In the genomic region with DNA sequence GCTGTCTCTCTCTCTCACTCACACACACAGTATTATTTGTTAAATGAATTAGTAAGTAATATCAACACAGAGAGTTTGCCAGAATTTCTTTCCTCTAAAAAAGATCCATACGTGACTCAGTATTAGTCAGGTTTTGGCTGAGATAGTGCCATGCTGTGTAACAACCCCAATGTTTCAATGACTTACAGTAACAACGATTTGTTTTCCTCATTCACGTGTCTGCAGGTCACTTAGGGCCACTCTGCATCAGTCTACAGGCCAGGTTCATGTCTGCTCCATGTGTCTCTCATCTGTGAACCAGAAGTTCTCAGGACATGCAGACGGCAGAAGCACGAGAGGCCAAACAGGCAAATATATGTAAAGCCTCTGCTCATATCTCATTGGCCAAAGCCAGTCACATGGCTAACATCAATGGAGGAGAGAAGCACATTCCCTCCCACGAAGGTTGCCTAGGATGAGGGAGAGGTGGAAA, we compare ENCODE assay signal across 18 cellular contexts.
DNase-seq lines count a peak whose midpoint lies in the region; ATAC-seq, FAIRE-seq and TF ChIP-seq lines count a peak whose summit lies in the region.
"Had no signal": no experiment of that assay in that cellular context is flagged by ENCODE, and none has a peak within 500 bp of the region (broad histone marks: within the 10 kb centered on the region; RNA-seq: fewer than 3 reads in every experiment).

No MANE protein-coding gene starts in this region.

- no peaks in the 10 kb centered on the region for H3K9me1 ChIP-seq in keratinocyte (ENCODE audit: control insufficient read depth, extremely low read depth, insufficient read depth, low read length)

- H3K27me3 ChIP-seq in mammary epithelial cell (ENCODE audit: insufficient read depth, low read length) (no peaks in the 10 kb centered on the region), keratinocyte (ENCODE audit: control insufficient read depth, extremely low read depth, insufficient read depth, low read length) (no peaks in the 10 kb centered on the region)
- H3K27me3 ChIP-seq: left lung, SJSA1, suprapubic skin had no signal

- H2AFZ ChIP-seq in mammary epithelial cell (ENCODE audit: low read depth, low read length) (no peak overlapping the region), keratinocyte (ENCODE audit: control insufficient read depth, low read length) (peak overlapping the region; percentile 32)

- H3K36me3 ChIP-seq in mammary epithelial cell (ENCODE audit: insufficient read depth, low read length) (no peaks in the 10 kb centered on the region), keratinocyte (ENCODE audit: control insufficient read depth in 2 of 2, extremely low read depth in 1 of 2, insufficient read depth in 2 of 2, low read length in 2 of 2) (no peaks in the 10 kb centered on the region)
- H3K36me3 ChIP-seq: left lung, SJSA1, suprapubic skin had no signal

- intact Hi-C loops in mammary epithelial cell (cut with micrococcal nuclease), result loop anchor here (1.0 to 2.0 kb wide), 5 partner anchors 110 to 736 kb away; no protein-coding TSS in a partner anchor
- intact Hi-C loops in left cardiac atrium (cut with DNase I), result loop anchor here in 1 of 2 donors (2.0 kb wide), 1 partner anchor 735 kb away; no protein-coding TSS in a partner anchor

- CTCF ChIA-PET in mammary epithelial cell (lab: Charles Lee; ENCODE audit: low non-redundant PET), result no interaction called here

- 37% methylated on average over 6 of the region's 6 CpGs for WGBS in mammary epithelial cell (ENCODE audit: low coverage, missing lambda C conversion rate)

- H3K9me3 ChIP-seq in mammary epithelial cell (replicated peaks; ENCODE audit: insufficient read depth, low read length) (no peaks in the 10 kb centered on the region), keratinocyte (ENCODE audit: control insufficient read depth, low read depth, low read length) (no peaks in the 10 kb centered on the region)
- H3K9me3 ChIP-seq: left lung, SJSA1, suprapubic skin had no signal

- no peak overlapping the region for H3K4me2 ChIP-seq in mammary epithelial cell (ENCODE audit: insufficient read depth, low read depth, low read length)
- H3K4me2 ChIP-seq in keratinocyte (ENCODE audit: control insufficient read depth, extremely low read depth, insufficient read depth, low read depth, low read length), result no peak overlapping the region

- in situ Hi-C loops in mammary epithelial cell (cut with MboI; ENCODE audit: low sequenced_read_pairs in 2 of 2), result loop anchor here (5.0 to 25.0 kb wide), 5 partner anchors 107 to 740 kb away; no protein-coding TSS in a partner anchor

- DNase-seq in EH (ENCODE audit: low read depth) (peak; percentile 86), NAMALWA (ENCODE audit: low spot score) (peak; percentile 43), mammary epithelial cell (peak; percentile 87), keratinocyte (ENCODE audit: low read depth, low spot score) (peak; percentile 44), HPDE6-E6E7 (ENCODE audit: extremely low spot score) (no peak), NCI-H1436 treated with DMSO at 0.1 percent for 48 hours (lab: John Stamatoyannopoulos, UW) (no peak), left cardiac atrium (no peak)
- DNase-seq: activated CD8-positive, alpha-beta memory T cell treated with anti-CD3 and anti-CD28 coated beads, Interleukin-2, amount 50 U/mL, for 4 hours; activated naive CD8-positive, alpha-beta T cell treated with anti-CD3 and anti-CD28 coated beads for 36 hours; CD8-positive, alpha-beta memory T cell; head of caudate nucleus; left lung; natural killer cell; NCI-H1417 treated with DMSO at 0.1 percent for 48 hours had no signal

- H3K4me1 ChIP-seq in mammary epithelial cell (ENCODE audit: insufficient read depth, low read length) (peaks cover 14% of the 10 kb centered on the region), keratinocyte (ENCODE audit: control insufficient read depth, extremely low read depth, insufficient read depth, low read length) (peaks cover 8% of the 10 kb centered on the region)
- H3K4me1 ChIP-seq: left lung, suprapubic skin had no signal

- dilution Hi-C loops in mammary epithelial cell (cut with HindIII; ENCODE audit: low sequenced_read_pairs) (no loop called here), keratinocyte (cut with MboI; ENCODE audit: extremely low pct_ligation_motif_present, low sequenced_read_pairs) (no loop called here)

- no peaks in the 10 kb centered on the region for H4K20me1 ChIP-seq in mammary epithelial cell (ENCODE audit: insufficient read depth, low read length)
- no peaks in the 10 kb centered on the region for H4K20me1 ChIP-seq in keratinocyte (ENCODE audit: control insufficient read depth, extremely low read depth, insufficient read depth, low read length)

- H3K9ac ChIP-seq in mammary epithelial cell (ENCODE audit: insufficient read depth, low read length) (no peak overlapping the region), keratinocyte (ENCODE audit: control insufficient read depth, extremely low read depth, insufficient read depth, low read length) (no peak overlapping the region)

- no peak overlapping the region for H3K27ac ChIP-seq in mammary epithelial cell (ENCODE audit: insufficient read depth, low read depth, low read length)
- H3K27ac ChIP-seq in keratinocyte (ENCODE audit: control insufficient read depth, insufficient read depth, low read length), result peak overlapping the region; percentile 43
- H3K27ac ChIP-seq: left lung, SJSA1, skin epidermis, suprapubic skin had no signal

- H3K4me3 ChIP-seq in mammary epithelial cell (replicated peaks in 1 of 3; ENCODE audit: insufficient read depth in 1 of 3, low read depth in 2 of 3, low read length in 3 of 3), result no peak overlapping the region
- no peak overlapping the region for H3K4me3 ChIP-seq in keratinocyte (ENCODE audit: control insufficient read depth in 2 of 3, extremely low read depth in 1 of 3, insufficient read depth in 2 of 3, low read depth in 1 of 3, low read length in 3 of 3)
- H3K4me3 ChIP-seq: left lung, SJSA1, skin epidermis, suprapubic skin had no signal

- no peak for ATAC-seq in GM19395 (IDR thresholded peaks at IDR 0.05; ENCODE audit: unreplicated experiment)
- ATAC-seq in left cardiac atrium, result no peak
- ATAC-seq: left lung, natural killer cell had no signal

- H3K79me2 ChIP-seq in mammary epithelial cell (ENCODE audit: insufficient read depth, low read length) (no peaks in the 10 kb centered on the region), keratinocyte (ENCODE audit: control insufficient read depth, insufficient read depth, low read length) (no peaks in the 10 kb centered on the region)

- no TSS peak for BruUV-seq in mammary epithelial cell (replicated peaks; lab: Mats Ljungman, UMichigan)

- TF ChIP-seq CTCF in mammary epithelial cell (conservative IDR thresholded peaks at IDR 0.05 in 1 of 2, IDR thresholded peaks at IDR 0.05 in 1 of 2; ENCODE audit: extremely low read depth in 1 of 2, insufficient read depth in 1 of 2, low read depth in 1 of 2, low read length in 2 of 2), result no peak
- no peak for TF ChIP-seq CTCF in keratinocyte (optimal IDR thresholded peaks at IDR 0.05 in 1 of 3, IDR thresholded peaks at IDR 0.05 in 1 of 3, conservative IDR thresholded peaks at IDR 0.05 in 1 of 3; ENCODE audit: extremely low read depth in 1 of 3, insufficient read depth in 2 of 3, low read length in 3 of 3)

- FAIRE-seq in keratinocyte (lab: Jason Lieb, UNC), result peak; percentile 59

Comparison
In these comparisons a context has a peak if more than half of its experiments do, and no peak if none do; other contexts are left out.
1. DNase-seq: peak in EH (single experiment), NAMALWA (single experiment), mammary epithelial cell (single experiment) and keratinocyte (single experiment); none in HPDE6-E6E7 (single experiment), NCI-H1436 treated with DMSO at 0.1 percent for 48 hours (single experiment) and left cardiac atrium (single experiment).